Comparison of ENCODE assay signal across 22 cellular contexts in genomic region chr2:232951891-232952290, GRCh38.
DNase-seq lines count a peak whose midpoint lies in the region; ATAC-seq, FAIRE-seq and TF ChIP-seq lines count a peak whose summit lies in the region.
"Had no signal": no experiment of that assay in that cellular context is flagged by ENCODE, and none has a peak within 500 bp of the region (broad histone marks: within the 10 kb centered on the region; RNA-seq: fewer than 3 reads in every experiment).

No MANE protein-coding gene starts in this region.

- dilution Hi-C loops in mammary epithelial cell (cut with HindIII; ENCODE audit: low sequenced_read_pairs) = no loop called here

- H3K9ac ChIP-seq in mammary epithelial cell (ENCODE audit: insufficient read depth, low read length) (no peak overlapping the region), kidney (ENCODE audit: low read length in 2 of 2) (no peak overlapping the region)

- no peaks in the 10 kb centered on the region for H3K79me2 ChIP-seq in mammary epithelial cell (ENCODE audit: insufficient read depth, low read length)

- H2AFZ ChIP-seq in mammary epithelial cell (ENCODE audit: low read depth, low read length) = no peak overlapping the region

- FAIRE-seq in kidney (lab: Jason Lieb, UNC) = no peak
- FAIRE-seq: frontal cortex, K562 had no signal

- H3K27me3 ChIP-seq in mammary epithelial cell (ENCODE audit: insufficient read depth, low read length) = no peaks in the 10 kb centered on the region
- H3K27me3 ChIP-seq: spleen had no signal

- H3K4me3 ChIP-seq in mammary epithelial cell (replicated peaks in 1 of 3; ENCODE audit: insufficient read depth in 1 of 3, low read depth in 2 of 3, low read length in 3 of 3) = no peak overlapping the region
- H3K4me3 ChIP-seq in kidney (ENCODE audit: low read length in 2 of 2) = no peak overlapping the region
- H3K4me3 ChIP-seq: K562, psoas muscle, spleen had no signal

- CTCF ChIA-PET in mammary epithelial cell (lab: Charles Lee; ENCODE audit: low non-redundant PET) = no interaction called here

- H3K9me3 ChIP-seq in mammary epithelial cell (replicated peaks; ENCODE audit: insufficient read depth, low read length) (no peaks in the 10 kb centered on the region), kidney (ENCODE audit: control insufficient read depth in 1 of 2, low read length in 2 of 2) (no peaks in the 10 kb centered on the region)
- H3K9me3 ChIP-seq: psoas muscle, spleen had no signal

- no peak overlapping the region for H3K27ac ChIP-seq in mammary epithelial cell (ENCODE audit: insufficient read depth, low read depth, low read length)
- no peak overlapping the region for H3K27ac ChIP-seq in kidney (ENCODE audit: low read depth in 2 of 2, low read length in 2 of 2)
- H3K27ac ChIP-seq: psoas muscle, spleen had no signal

- intact Hi-C loops in mammary epithelial cell (cut with micrococcal nuclease) (no loop called here), kidney (cut with DNase I) (no loop called here)

- H4K20me1 ChIP-seq in mammary epithelial cell (ENCODE audit: insufficient read depth, low read length) = no peaks in the 10 kb centered on the region

- in situ Hi-C loops in mammary epithelial cell (cut with MboI; ENCODE audit: low sequenced_read_pairs in 2 of 2) = no loop called here

- H3K4me2 ChIP-seq in mammary epithelial cell (ENCODE audit: insufficient read depth, low read depth, low read length) = no peak overlapping the region

- no TSS peak for BruUV-seq in mammary epithelial cell (replicated peaks; lab: Mats Ljungman, UMichigan)

- DNase-seq in EL (peak; percentile 55), M059J (ENCODE audit: low read depth) (peak; percentile 64), mammary epithelial cell (peak; percentile 28), left kidney (ENCODE audit: low read depth, low spot score) (peak; percentile 61), kidney (no peak), GM19240 (ENCODE audit: insufficient read length, low spot score) (no peak), SKM-1 (lab: John Stamatoyannopoulos, UW; ENCODE audit: unreplicated experiment) (no peak)
- DNase-seq: activated CD8-positive, alpha-beta memory T cell treated with anti-CD3 and anti-CD28 coated beads, Interleukin-2, amount 50 U/mL, for 48 hours; activated gamma-delta T cell treated with Interleukin-2 at 50 U/mL for 16 hours; CD4-positive, CD25-positive, alpha-beta regulatory T cell; endodermal cell; NCI-H1048; NCI-H1930; NCI-H446 treated with DMSO at 0.1 percent for 48 hours; psoas muscle; SHP77; spleen; substantia nigra had no signal

- H3K36me3 ChIP-seq in mammary epithelial cell (ENCODE audit: insufficient read depth, low read length) (no peaks in the 10 kb centered on the region), kidney (ENCODE audit: control insufficient read depth in 1 of 2, insufficient read depth in 2 of 2, low read length in 2 of 2) (no peaks in the 10 kb centered on the region)
- H3K36me3 ChIP-seq: spleen had no signal

- TF ChIP-seq CTCF in mammary epithelial cell (conservative IDR thresholded peaks at IDR 0.05 in 1 of 2, IDR thresholded peaks at IDR 0.05 in 1 of 2; ENCODE audit: extremely low read depth in 1 of 2, insufficient read depth in 1 of 2, low read depth in 1 of 2, low read length in 2 of 2) = no peak
- no peak for TF ChIP-seq CTCF in kidney (IDR thresholded peaks at IDR 0.05; ENCODE audit: borderline replicate concordance, extremely low read depth, insufficient read depth)

- no peak for ATAC-seq in GM21367 (IDR thresholded peaks at IDR 0.05; ENCODE audit: unreplicated experiment)
- ATAC-seq: K562, left lobe of liver, psoas muscle had no signal

- H3K4me1 ChIP-seq in mammary epithelial cell (ENCODE audit: insufficient read depth, low read length) = peaks cover 5% of the 10 kb centered on the region
- H3K4me1 ChIP-seq in kidney (ENCODE audit: control insufficient read depth in 1 of 2, insufficient read depth in 1 of 2, low read depth in 1 of 2, low read length in 2 of 2) = no peaks in the 10 kb centered on the region
- H3K4me1 ChIP-seq: psoas muscle had no signal

- WGBS in mammary epithelial cell (ENCODE audit: low coverage, missing lambda C conversion rate) = 44% methylated on average over 7 of the region's 7 CpGs

Comparison
In these comparisons a context has a peak if more than half of its experiments do, and no peak if none do; other contexts are left out.
1. DNase-seq: peak in EL (single experiment), M059J (single experiment), mammary epithelial cell (single experiment) and left kidney (single experiment); none in kidney (single experiment), GM19240 (single experiment) and SKM-1 (single experiment).